Comparison of ENCODE assay signal across 8 cellular contexts in genomic region chr3:49158108-49158709, GRCh38. TPM values are rescaled to one million over a fixed set of nuclear protein-coding genes. Genes with fewer than 3 reads are reported as not detected.
DNase-seq lines count a peak whose midpoint lies in the region; ATAC-seq and TF ChIP-seq lines count a peak whose summit lies in the region.

No MANE protein-coding gene starts in this region.

- H3K4me1 Mint-ChIP-seq in CD4-positive, CD25-positive, alpha-beta regulatory T cell = peaks cover 0 to 7% (median 5%) of the 10 kb centered on the region in 4 donors
- no peaks in the 10 kb centered on the region for H3K4me1 Mint-ChIP-seq in osteocyte (ENCODE audit: unreplicated experiment)

- peak overlapping the region in 1 of 3 donors; percentile 36 for H3K27ac Mint-ChIP-seq in CD4-positive, CD25-positive, alpha-beta regulatory T cell
- H3K27ac Mint-ChIP-seq in osteocyte (ENCODE audit: unreplicated experiment) = no peak overlapping the region

- no peaks in the 10 kb centered on the region for H3K4me1 ChIP-seq in CD4-positive, CD25-positive, alpha-beta regulatory T cell (ENCODE audit: control insufficient read depth, insufficient read depth, low read length, poor library complexity, severe bottlenecking)
- no peaks in the 10 kb centered on the region for H3K4me1 ChIP-seq in effector memory CD4-positive, alpha-beta T cell (ENCODE audit: control insufficient read depth, insufficient read depth, low read length, poor library complexity, severe bottlenecking)

- no peaks in the 10 kb centered on the region for H3K27me3 Mint-ChIP-seq in CD4-positive, CD25-positive, alpha-beta regulatory T cell
- no peaks in the 10 kb centered on the region for H3K27me3 Mint-ChIP-seq in osteocyte (ENCODE audit: unreplicated experiment)

- TF ChIP-seq CTCF in osteocyte (IDR thresholded peaks at IDR 0.05) = peak; percentile 24

- no peaks in the 10 kb centered on the region for H3K9me3 Mint-ChIP-seq in CD4-positive, CD25-positive, alpha-beta regulatory T cell
- no peaks in the 10 kb centered on the region for H3K9me3 Mint-ChIP-seq in osteocyte (ENCODE audit: unreplicated experiment)

- no peaks in the 10 kb centered on the region for H3K27me3 ChIP-seq in CD4-positive, CD25-positive, alpha-beta regulatory T cell (ENCODE audit: control insufficient read depth, insufficient read depth, low read length)
- no peaks in the 10 kb centered on the region for H3K27me3 ChIP-seq in effector memory CD4-positive, alpha-beta T cell (replicated peaks; ENCODE audit: control insufficient read depth, insufficient read depth, low read length, poor library complexity, severe bottlenecking)

- intact Hi-C loops in posterior vena cava (cut with DNase I) = no loop called here

- peak; percentile 50 to 78 (median 65) for DNase-seq in CD4-positive, CD25-positive, alpha-beta regulatory T cell
- peak; percentile 24 for DNase-seq in KG1 (lab: John Stamatoyannopoulos, UW)
- peak; percentile 44 for DNase-seq in activated CD4-positive, CD25-positive, alpha-beta regulatory T cell treated with anti-CD3 and anti-CD28 coated beads, Interleukin-2, amount 50 U/mL, for 16 hours (ENCODE audit: low read depth, low spot score)
- peak; percentile 32 to 47 (median 43) for DNase-seq in effector memory CD4-positive, alpha-beta T cell
- DNase-seq in osteocyte (ENCODE audit: extremely low spot score, unreplicated experiment) = no peak
- no peak for DNase-seq in posterior vena cava (ENCODE audit: low spot score)

- H3K4me3 ChIP-seq in CD4-positive, CD25-positive, alpha-beta regulatory T cell (ENCODE audit: low read depth, low read length) = no peak overlapping the region
- H3K4me3 ChIP-seq in effector memory CD4-positive, alpha-beta T cell (ENCODE audit: insufficient read depth, low read depth, low read length, poor library complexity, severe bottlenecking) = no peak overlapping the region

- peak overlapping the region in 1 of 4 donors; percentile 12 for H3K4me3 Mint-ChIP-seq in CD4-positive, CD25-positive, alpha-beta regulatory T cell
- no peak overlapping the region for H3K4me3 Mint-ChIP-seq in osteocyte (ENCODE audit: unreplicated experiment)

- ATAC-seq in CD4-positive, CD25-positive, alpha-beta regulatory T cell (ENCODE audit: low read depth in 2 of 2) = peak; percentile 72 to 81
- ATAC-seq in GM18858 (IDR thresholded peaks at IDR 0.05; ENCODE audit: unreplicated experiment) = no peak
- ATAC-seq in HG03097 (IDR thresholded peaks at IDR 0.05; ENCODE audit: low FRiP score, unreplicated experiment) = no peak

- no peak overlapping the region for H3K27ac ChIP-seq in CD4-positive, CD25-positive, alpha-beta regulatory T cell (ENCODE audit: insufficient read depth, low read length, poor library complexity, severe bottlenecking)
- H3K27ac ChIP-seq in effector memory CD4-positive, alpha-beta T cell (ENCODE audit: insufficient read depth, low read length, poor library complexity, severe bottlenecking) = no peak overlapping the region

- no peaks in the 10 kb centered on the region for H3K36me3 Mint-ChIP-seq in CD4-positive, CD25-positive, alpha-beta regulatory T cell
- H3K36me3 Mint-ChIP-seq in osteocyte (ENCODE audit: unreplicated experiment) = no peaks in the 10 kb centered on the region

- H3K36me3 ChIP-seq in CD4-positive, CD25-positive, alpha-beta regulatory T cell (ENCODE audit: control insufficient read depth, insufficient read depth, low read length) = peaks cover 3% of the 10 kb centered on the region
- H3K36me3 ChIP-seq in effector memory CD4-positive, alpha-beta T cell (ENCODE audit: control insufficient read depth, insufficient read depth, low read length) = peaks cover 9% of the 10 kb centered on the region

- H3K9me3 ChIP-seq in CD4-positive, CD25-positive, alpha-beta regulatory T cell (ENCODE audit: control insufficient read depth in 2 of 2, low read length in 2 of 2) = no peaks in the 10 kb centered on the region
- no peaks in the 10 kb centered on the region for H3K9me3 ChIP-seq in effector memory CD4-positive, alpha-beta T cell (ENCODE audit: control insufficient read depth, low read length)

RNA-seq across cellular contexts. Expression of gene CCDC71, which starts 7.9 kb away (rescaled TPM):
- total RNA-seq in CD4-positive, CD25-positive, alpha-beta regulatory T cell = 12.9 TPM
- 1 to 10 TPM in 2 of 4 donors, under 1 TPM in 2; 0.76 to 2.2 (median 1.3) TPM for polyA plus RNA-seq in CD4-positive, CD25-positive, alpha-beta regulatory T cell
- total RNA-seq in osteocyte (23.7 and 24.9 TPM in 2 replicates), posterior vena cava (10 to 100 TPM; 14.1 to 14.3 TPM)

RNA-seq across cellular contexts. Expression of gene KLHDC8B, which starts 13.2 kb away (rescaled TPM):
- total RNA-seq in CD4-positive, CD25-positive, alpha-beta regulatory T cell = 0.72 TPM
- polyA plus RNA-seq in CD4-positive, CD25-positive, alpha-beta regulatory T cell = 1 to 10 TPM in 1 of 4 donors, under 1 TPM in 3; 0.32 to 2.6 (median 0.76) TPM
- 17.9 and 20.4 TPM in 2 replicates for total RNA-seq in osteocyte
- 10 to 100 TPM; 29.8 to 31.9 TPM for total RNA-seq in posterior vena cava

RNA-seq across cellular contexts. Expression of gene LAMB2, which starts 25.4 kb away (rescaled TPM):
- 1.4 TPM for total RNA-seq in CD4-positive, CD25-positive, alpha-beta regulatory T cell
- under 1 TPM in 1 of 4 donors, not detected in 3; 0.57 TPM for polyA plus RNA-seq in CD4-positive, CD25-positive, alpha-beta regulatory T cell
- total RNA-seq in osteocyte (721 and 811 TPM in 2 replicates), posterior vena cava (100 to 1,000 TPM; 299 to 503 TPM)

RNA-seq across cellular contexts. Expression of gene USP19, which starts 37.6 kb away (rescaled TPM):
- 57.8 TPM for total RNA-seq in CD4-positive, CD25-positive, alpha-beta regulatory T cell
- polyA plus RNA-seq in CD4-positive, CD25-positive, alpha-beta regulatory T cell = 10 to 100 TPM; 23.4 to 29.2 (median 25.4) TPM
- total RNA-seq in osteocyte (75.7 and 75.9 TPM in 2 replicates), posterior vena cava (10 to 100 TPM; 34.1 to 40.4 TPM)

RNA-seq across cellular contexts. Expression of gene QARS1, which starts 53.7 kb away (rescaled TPM):
- 224 TPM for total RNA-seq in CD4-positive, CD25-positive, alpha-beta regulatory T cell
- polyA plus RNA-seq in CD4-positive, CD25-positive, alpha-beta regulatory T cell = 100 to 1,000 TPM; 102 to 157 (median 132) TPM
- 252 and 266 TPM in 2 replicates for total RNA-seq in osteocyte
- total RNA-seq in posterior vena cava = 100 to 1,000 TPM in 1 of 2 donors, 10 to 100 TPM in 1; 99.2 to 137 TPM

Comparison
In these comparisons a context has a peak if more than half of its experiments do, and no peak if none do; other contexts are left out.
1. ATAC-seq: peak in CD4-positive, CD25-positive, alpha-beta regulatory T cell (2 of 2); none in GM18858 (single experiment) and HG03097 (single experiment).
2. DNase-seq: peak in CD4-positive, CD25-positive, alpha-beta regulatory T cell (3 of 3), KG1 (single experiment), activated CD4-positive, CD25-positive, alpha-beta regulatory T cell treated with anti-CD3 and anti-CD28 coated beads, Interleukin-2, amount 50 U/mL, for 16 hours (single experiment) and effector memory CD4-positive, alpha-beta T cell (3 of 3); none in osteocyte (single experiment) and posterior vena cava (single experiment).
3. RNA of gene KLHDC8B, which starts 13.2 kb away (total RNA-seq): 29.8 to 31.9 TPM in posterior vena cava and 17.9 to 20.4 TPM in osteocyte; 0.72 TPM in CD4-positive, CD25-positive, alpha-beta regulatory T cell (single experiment); every median in the first group is over 10 times any median in the second.
4. RNA of gene LAMB2, which starts 25.4 kb away (total RNA-seq): 721 to 811 TPM in osteocyte and 299 to 503 TPM in posterior vena cava; 1.4 TPM in CD4-positive, CD25-positive, alpha-beta regulatory T cell (single experiment); every median in the first group is over 100 times any median in the second.